Comparison of ENCODE assay signal across 20 cellular contexts in genomic region chr11:121018746-121019145, GRCh38. TPM values are rescaled to one million over a fixed set of nuclear protein-coding genes. Genes with fewer than 3 reads are reported as not detected.
DNase-seq lines count a peak whose midpoint lies in the region; ATAC-seq and TF ChIP-seq lines count a peak whose summit lies in the region.
"Had no signal": no experiment of that assay in that cellular context is flagged by ENCODE, and none has a peak within 500 bp of the region (broad histone marks: within the 10 kb centered on the region; RNA-seq: fewer than 3 reads in every experiment).

No MANE protein-coding gene starts in this region.

- H3K9me3 ChIP-seq in mucosa of descending colon = no peaks in the 10 kb centered on the region
- H3K9me3 ChIP-seq: BLaER1 treated with 17β-estradiol and CSF1 and Interleukin-3, amounts not matched to agents 10 nM and 100 nM; Caco-2 had no signal

- no peaks in the 10 kb centered on the region for H3K36me3 Mint-ChIP-seq in activated CD4-positive, alpha-beta memory T cell treated with anti-CD3 and anti-CD28 coated beads, Interleukin-2, amount 10 ng/mL, durations not matched to agents 7 days and 5 days (ENCODE audit: low read depth)
- H3K36me3 Mint-ChIP-seq: CD4-positive, alpha-beta memory T cell; IgD-negative memory B cell had no signal

- intact Hi-C loops in mucosa of descending colon (cut with DNase I, micrococcal nuclease) = no loop called here

- H3K4me1 Mint-ChIP-seq in activated CD4-positive, alpha-beta memory T cell treated with anti-CD3 and anti-CD28 coated beads, Interleukin-2, amount 10 ng/mL, durations not matched to agents 7 days and 5 days = peaks cover 4% of the 10 kb centered on the region

- H3K9me3 Mint-ChIP-seq in activated CD4-positive, alpha-beta memory T cell treated with anti-CD3 and anti-CD28 coated beads, Interleukin-2, amount 10 ng/mL, durations not matched to agents 7 days and 5 days = no peaks in the 10 kb centered on the region
- H3K9me3 Mint-ChIP-seq: CD4-positive, alpha-beta memory T cell; IgD-negative memory B cell had no signal

- ATAC-seq in SK-N-SH treated with all-trans-retinoic acid at 6 μM for 48 hours (no peak), mucosa of descending colon (no peak)
- ATAC-seq: Panc1 had no signal

- H3K27ac Mint-ChIP-seq in activated CD4-positive, alpha-beta memory T cell treated with anti-CD3 and anti-CD28 coated beads, Interleukin-2, amount 10 ng/mL, durations not matched to agents 7 days and 5 days = no peak overlapping the region
- H3K27ac Mint-ChIP-seq: CD4-positive, alpha-beta memory T cell; IgD-negative memory B cell had no signal

- no peak overlapping the region for H3K4me3 Mint-ChIP-seq in activated CD4-positive, alpha-beta memory T cell treated with anti-CD3 and anti-CD28 coated beads, Interleukin-2, amount 10 ng/mL, durations not matched to agents 7 days and 5 days
- H3K4me3 Mint-ChIP-seq: CD4-positive, alpha-beta memory T cell; IgD-negative memory B cell had no signal

- CTCF ChIA-PET in activated CD4-positive, alpha-beta memory T cell treated with anti-CD3 and anti-CD28 coated beads, Interleukin-2, amount 10 ng/mL, durations not matched to agents 7 days and 5 days (lab: Charles Lee) = no interaction called here

- DNase-seq in DMS 273 (lab: John Stamatoyannopoulos, UW; ENCODE audit: unreplicated experiment) (peak; percentile 10), DMS 273 treated with DMSO at 0.1 percent for 48 hours (lab: John Stamatoyannopoulos, UW) (no peak), NCI-H1417 (lab: John Stamatoyannopoulos, UW) (peak in 2 of 3 experiments; percentile 5 to 65), NCI-H524 (lab: John Stamatoyannopoulos, UW) (peak; percentile 57 to 84), NCI-H526 (lab: John Stamatoyannopoulos, UW) (no peak), mucosa of descending colon (no peak)
- DNase-seq in activated CD4-positive, alpha-beta memory T cell treated with anti-CD3 and anti-CD28 coated beads, Interleukin-2, amount 10 ng/mL, durations not matched to agents 7 days and 5 days = no peak
- DNase-seq: ACHN; Caco-2; CD4-positive, alpha-beta memory T cell; DMS53; GDM1; NCI-H2029; NCI-H510A; SIG-M5; T-helper 1 cell had no signal

- H3K4me1 ChIP-seq in mucosa of descending colon (ENCODE audit: low read depth) = no peaks in the 10 kb centered on the region
- H3K4me1 ChIP-seq: Caco-2 had no signal

- no peak for TF ChIP-seq CTCF in mucosa of descending colon (IDR thresholded peaks at IDR 0.05)

- H3K36me3 ChIP-seq in mucosa of descending colon (ENCODE audit: low read depth) = no peaks in the 10 kb centered on the region
- H3K36me3 ChIP-seq: BLaER1 treated with 17β-estradiol and CSF1 and Interleukin-3, amounts not matched to agents 10 nM and 100 nM had no signal

- peaks cover 20% of the 10 kb centered on the region for H3K27me3 Mint-ChIP-seq in activated CD4-positive, alpha-beta memory T cell treated with anti-CD3 and anti-CD28 coated beads, Interleukin-2, amount 10 ng/mL, durations not matched to agents 7 days and 5 days

- no peak overlapping the region for H3K4me3 ChIP-seq in mucosa of descending colon
- H3K4me3 ChIP-seq: BLaER1 treated with 17β-estradiol and CSF1 and Interleukin-3, amounts not matched to agents 10 nM and 100 nM had no signal

- POLR2A ChIA-PET in activated CD4-positive, alpha-beta memory T cell treated with anti-CD3 and anti-CD28 coated beads, Interleukin-2, amount 10 ng/mL, durations not matched to agents 7 days and 5 days (lab: Charles Lee) = no interaction called here

TF ChIP-seq in SK-N-SH treated with all-trans-retinoic acid at 6 μM for 48 hours, 23 proteins besides CTCF, POLR2A, EP300 and RAD21:
- TF ChIP-seq TCF4 (CRISPR knock-in tag; IDR thresholded peaks at IDR 0.05; ENCODE audit: borderline replicate concordance) (0 out of 2 replicates have a peak, but pooled peaks have one; percentile 42), PPARA (CRISPR knock-in tag; IDR thresholded peaks at IDR 0.05; ENCODE audit: borderline replicate concordance) (no peak)

RNA-seq across cellular contexts. Expression of gene TBCEL, which starts 5.2 kb away (rescaled TPM):
- total RNA-seq in mucosa of descending colon = 10 to 100 TPM; 11.7 to 36.5 (median 12.8) TPM
- 10 to 100 TPM; 11.8 to 13.1 TPM for total RNA-seq in activated CD4-positive, alpha-beta memory T cell treated with anti-CD3 and anti-CD28 coated beads, Interleukin-2, amount 10 ng/mL, durations not matched to agents 7 days and 5 days

Comparison
In these comparisons a context has a peak if more than half of its experiments do, and no peak if none do; other contexts are left out.
1. DNase-seq: peak in DMS 273 (single experiment), NCI-H1417 (2 of 3) and NCI-H524 (2 of 2); none in DMS 273 treated with DMSO at 0.1 percent for 48 hours (single experiment), NCI-H526 (0 of 2), mucosa of descending colon (0 of 3) and activated CD4-positive, alpha-beta memory T cell treated with anti-CD3 and anti-CD28 coated beads, Interleukin-2, amount 10 ng/mL, durations not matched to agents 7 days and 5 days (single experiment).